ENCODE assay signal across 2 cellular contexts in the genomic region with DNA sequence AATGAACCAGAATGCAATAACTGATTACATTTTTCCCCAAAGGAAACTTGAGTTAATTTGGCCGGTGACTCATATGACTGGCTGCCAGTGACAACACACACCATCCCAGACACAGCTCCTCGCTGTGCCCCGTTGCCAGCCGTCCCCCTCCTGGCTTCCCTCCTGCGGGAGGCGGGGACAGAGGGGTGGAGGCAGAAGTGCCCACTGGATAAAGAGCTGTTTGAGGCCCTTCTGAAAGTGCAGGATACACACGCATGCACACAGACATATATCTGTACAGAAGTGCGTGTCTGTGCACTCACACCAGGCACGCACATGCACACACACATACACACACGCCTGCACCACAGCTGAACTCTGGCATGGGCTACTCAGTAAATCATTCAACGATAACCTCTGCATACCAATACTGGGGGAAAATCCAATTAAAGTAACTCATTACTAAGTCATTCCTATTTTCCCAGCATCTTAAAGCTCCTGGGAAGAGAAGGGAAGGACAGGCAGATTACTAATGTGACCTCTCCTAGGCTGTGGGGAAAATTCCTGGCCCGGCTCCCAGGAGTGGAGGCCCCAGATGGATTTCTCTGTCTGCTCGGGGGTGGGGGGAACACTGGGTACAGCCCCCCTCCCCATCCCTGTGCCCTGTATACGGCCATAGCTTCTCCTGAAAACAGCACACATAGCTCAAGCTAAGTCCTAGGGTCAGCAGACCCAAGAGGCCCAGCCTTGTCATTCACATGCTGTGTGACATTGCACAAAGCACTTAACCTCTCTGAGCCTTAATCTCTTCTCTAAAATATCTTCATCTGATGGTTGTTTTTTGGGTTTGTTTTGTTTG.
TF ChIP-seq lines count a peak whose summit lies in the region.

No MANE protein-coding gene starts in this region.

TF ChIP-seq in IMR-90, 13 proteins besides CTCF, POLR2A, EP300 and RAD21 (continued from another document):
- TF ChIP-seq SMC3 (IDR thresholded peaks at IDR 0.05; ENCODE audit: low read depth, low read length) = 0 out of 2 replicates have a peak, but pooled peaks have one; percentile 7
- TF ChIP-seq, protein P1, sequence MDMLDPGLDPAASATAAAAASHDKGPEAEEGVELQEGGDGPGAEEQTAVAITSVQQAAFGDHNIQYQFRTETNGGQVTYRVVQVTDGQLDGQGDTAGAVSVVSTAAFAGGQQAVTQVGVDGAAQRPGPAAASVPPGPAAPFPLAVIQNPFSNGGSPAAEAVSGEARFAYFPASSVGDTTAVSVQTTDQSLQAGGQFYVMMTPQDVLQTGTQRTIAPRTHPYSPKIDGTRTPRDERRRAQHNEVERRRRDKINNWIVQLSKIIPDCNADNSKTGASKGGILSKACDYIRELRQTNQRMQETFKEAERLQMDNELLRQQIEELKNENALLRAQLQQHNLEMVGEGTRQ (IDR thresholded peaks at IDR 0.05; ENCODE audit: low read depth, low read length) = no peak

TF ChIP-seq in HEK293T, 16 proteins besides CTCF, POLR2A, EP300 and RAD21 (continued from another document):
- TF ChIP-seq, protein P2, sequence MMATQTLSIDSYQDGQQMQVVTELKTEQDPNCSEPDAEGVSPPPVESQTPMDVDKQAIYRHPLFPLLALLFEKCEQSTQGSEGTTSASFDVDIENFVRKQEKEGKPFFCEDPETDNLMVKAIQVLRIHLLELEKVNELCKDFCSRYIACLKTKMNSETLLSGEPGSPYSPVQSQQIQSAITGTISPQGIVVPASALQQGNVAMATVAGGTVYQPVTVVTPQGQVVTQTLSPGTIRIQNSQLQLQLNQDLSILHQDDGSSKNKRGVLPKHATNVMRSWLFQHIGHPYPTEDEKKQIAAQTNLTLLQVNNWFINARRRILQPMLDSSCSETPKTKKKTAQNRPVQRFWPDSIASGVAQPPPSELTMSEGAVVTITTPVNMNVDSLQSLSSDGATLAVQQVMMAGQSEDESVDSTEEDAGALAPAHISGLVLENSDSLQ (IDR thresholded peaks at IDR 0.05) = no peak
- TF ChIP-seq TARDBP (IDR thresholded peaks at IDR 0.05) (no peak), NFRKB (IDR thresholded peaks at IDR 0.05) (no peak), FOXK2 (IDR thresholded peaks at IDR 0.05) (no peak), HDGF (IDR thresholded peaks at IDR 0.05; ENCODE audit: borderline replicate concordance) (no peak), BHLHE40 (IDR thresholded peaks at IDR 0.05; ENCODE audit: borderline replicate concordance) (no peak), ELF4 (IDR thresholded peaks at IDR 0.05) (no peak), FOXA1 (IDR thresholded peaks at IDR 0.05) (no peak), FOXM1 (IDR thresholded peaks at IDR 0.05; ENCODE audit: borderline replicate concordance) (no peak), CTBP1 (IDR thresholded peaks at IDR 0.05; ENCODE audit: borderline replicate concordance) (no peak), SP1 (IDR thresholded peaks at IDR 0.05) (no peak), LEF1 (IDR thresholded peaks at IDR 0.05; ENCODE audit: borderline replicate concordance) (no peak), ZNF384 (IDR thresholded peaks at IDR 0.05) (no peak), ARNT (IDR thresholded peaks at IDR 0.05) (no peak)
TF ChIP-seq in HEK293T: peak in this region for 0.
